1 cellular context compared by ENCODE assay signal in the genomic region with DNA sequence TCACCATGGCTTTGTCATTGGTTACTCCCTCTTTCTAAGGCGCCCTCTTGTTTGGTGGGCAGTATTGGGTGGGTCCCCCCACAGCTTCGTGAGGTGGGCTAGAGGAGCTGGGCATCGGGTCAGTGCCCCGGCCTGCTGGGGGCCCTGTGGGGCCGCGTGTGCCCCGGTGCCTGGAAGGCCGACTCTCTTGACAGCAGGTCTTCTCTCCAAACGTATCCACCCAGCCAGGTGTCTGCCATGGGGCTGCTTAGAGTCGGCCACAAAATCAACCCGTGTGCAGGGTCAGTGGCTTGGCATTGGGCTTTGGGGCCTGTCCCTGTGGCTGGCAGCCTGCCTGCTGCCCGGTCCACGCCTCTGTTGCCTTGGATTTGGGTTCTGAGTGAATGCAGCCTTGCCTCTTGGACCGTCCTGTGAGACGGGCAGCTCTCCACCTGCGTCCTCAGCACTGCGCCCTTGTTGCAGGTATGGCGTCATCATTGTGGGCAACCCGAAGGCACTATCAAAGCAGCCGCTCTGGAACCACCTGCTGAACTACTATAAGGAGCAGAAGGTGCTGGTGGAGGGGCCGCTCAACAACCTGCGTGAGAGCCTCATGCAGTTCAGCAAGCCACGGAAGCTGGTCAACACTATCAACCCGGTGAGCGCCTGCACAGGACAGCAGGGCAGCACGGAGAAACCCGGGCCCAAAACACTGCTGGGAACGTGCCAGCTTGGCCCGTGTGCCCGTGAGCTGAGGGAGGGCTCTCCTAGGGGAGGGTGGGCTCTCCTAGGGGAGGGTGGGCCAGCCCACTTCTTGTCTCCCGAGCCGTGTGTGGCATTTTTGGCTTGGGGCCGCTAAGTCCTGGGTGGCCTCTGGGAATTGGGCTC.
TF ChIP-seq lines count a peak whose summit lies in the region.

No MANE protein-coding gene starts in this region.

TF ChIP-seq in HepG2, 621 proteins besides CTCF, POLR2A, EP300 and RAD21:
- no peak for TF ChIP-seq MED8 (CRISPR knock-in tag; IDR thresholded peaks at IDR 0.05; ENCODE audit: insufficient replicate concordance)
- no peak for TF ChIP-seq ZNF724P (CRISPR knock-in tag; IDR thresholded peaks at IDR 0.05; ENCODE audit: borderline replicate concordance)
- TF ChIP-seq RFX5 (IDR thresholded peaks at IDR 0.05; ENCODE audit: low read depth, low read length), result no peak
- peak; percentile 74 for TF ChIP-seq AGO2 (optimal IDR thresholded peaks at IDR 0.05; ENCODE audit: low read depth, low read length)
- TF ChIP-seq ZNF235 (CRISPR knock-in tag; IDR thresholded peaks at IDR 0.05; ENCODE audit: borderline replicate concordance), result no peak
